ENCODE assay signal across 1 cellular context in the genomic region with DNA sequence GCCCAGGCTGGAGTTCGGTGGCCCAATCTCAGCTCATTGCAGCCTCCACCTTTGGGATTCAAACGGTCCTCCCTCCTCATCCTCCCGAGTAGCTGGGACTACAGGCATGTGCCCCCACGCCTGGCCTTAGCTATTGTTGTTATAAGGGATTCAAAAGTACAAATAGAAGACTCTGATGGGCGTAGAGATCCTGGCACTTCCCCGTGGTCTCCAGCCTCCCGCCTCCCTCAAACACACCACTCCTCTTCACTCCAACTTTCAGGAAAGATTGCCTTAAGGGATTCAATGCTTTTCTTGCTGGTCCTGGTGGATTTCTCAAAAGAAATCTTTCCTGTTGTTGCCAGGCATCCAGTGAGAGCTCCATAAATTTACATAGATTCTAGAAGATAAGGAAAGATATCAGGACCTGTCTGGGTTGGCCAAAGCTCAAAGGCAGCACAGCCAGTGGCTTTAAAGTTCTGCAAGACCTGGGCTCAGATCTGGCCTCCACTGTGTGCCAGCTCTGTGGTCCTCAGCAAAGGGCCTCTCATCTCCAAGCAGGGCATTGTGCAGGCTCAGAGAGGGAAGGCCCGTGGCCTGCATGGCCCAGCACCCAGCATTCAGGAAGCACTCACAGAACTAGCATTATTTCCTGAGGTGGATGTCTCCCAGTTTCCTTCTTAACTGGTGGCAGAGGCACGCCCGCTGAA.
TF ChIP-seq lines count a peak whose summit lies in the region.

No MANE protein-coding gene starts in this region.

TF ChIP-seq in IMR-90, 13 proteins besides CTCF, POLR2A, EP300 and RAD21 (continued from another document):
- TF ChIP-seq, protein P1, sequence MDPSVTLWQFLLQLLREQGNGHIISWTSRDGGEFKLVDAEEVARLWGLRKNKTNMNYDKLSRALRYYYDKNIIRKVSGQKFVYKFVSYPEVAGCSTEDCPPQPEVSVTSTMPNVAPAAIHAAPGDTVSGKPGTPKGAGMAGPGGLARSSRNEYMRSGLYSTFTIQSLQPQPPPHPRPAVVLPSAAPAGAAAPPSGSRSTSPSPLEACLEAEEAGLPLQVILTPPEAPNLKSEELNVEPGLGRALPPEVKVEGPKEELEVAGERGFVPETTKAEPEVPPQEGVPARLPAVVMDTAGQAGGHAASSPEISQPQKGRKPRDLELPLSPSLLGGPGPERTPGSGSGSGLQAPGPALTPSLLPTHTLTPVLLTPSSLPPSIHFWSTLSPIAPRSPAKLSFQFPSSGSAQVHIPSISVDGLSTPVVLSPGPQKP (IDR thresholded peaks at IDR 0.05; ENCODE audit: borderline replicate concordance, low read depth, low read length) = no peak
- TF ChIP-seq MAFK (IDR thresholded peaks at IDR 0.05; ENCODE audit: low read depth, low read length) (no peak), CHD1 (IDR thresholded peaks at IDR 0.05; ENCODE audit: low read depth, low read length) (no peak), FOS (IDR thresholded peaks at IDR 0.05; ENCODE audit: low read depth, low read length) (no peak), MXI1 (IDR thresholded peaks at IDR 0.05; ENCODE audit: borderline replicate concordance, low read depth, low read length) (no peak), RFX5 (IDR thresholded peaks at IDR 0.05; ENCODE audit: low read depth, low read length) (no peak), RCOR1 (IDR thresholded peaks at IDR 0.05; ENCODE audit: insufficient replicate concordance, low read length) (no peak), SMC3 (IDR thresholded peaks at IDR 0.05; ENCODE audit: low read depth, low read length) (no peak)
- TF ChIP-seq, protein P2, sequence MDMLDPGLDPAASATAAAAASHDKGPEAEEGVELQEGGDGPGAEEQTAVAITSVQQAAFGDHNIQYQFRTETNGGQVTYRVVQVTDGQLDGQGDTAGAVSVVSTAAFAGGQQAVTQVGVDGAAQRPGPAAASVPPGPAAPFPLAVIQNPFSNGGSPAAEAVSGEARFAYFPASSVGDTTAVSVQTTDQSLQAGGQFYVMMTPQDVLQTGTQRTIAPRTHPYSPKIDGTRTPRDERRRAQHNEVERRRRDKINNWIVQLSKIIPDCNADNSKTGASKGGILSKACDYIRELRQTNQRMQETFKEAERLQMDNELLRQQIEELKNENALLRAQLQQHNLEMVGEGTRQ (IDR thresholded peaks at IDR 0.05; ENCODE audit: low read depth, low read length) = no peak
TF ChIP-seq in IMR-90: peak in this region for 0.
